ENCODE assay signal across 10 cellular contexts in genomic region chr3:129486057-129487035, GRCh38. TPM values are rescaled to one million over a fixed set of nuclear protein-coding genes. Genes with fewer than 3 reads are reported as not detected.
DNase-seq lines count a peak whose midpoint lies in the region; TF ChIP-seq lines count a peak whose summit lies in the region.
"Had no signal": no experiment of that assay in that cellular context is flagged by ENCODE, and none has a peak within 500 bp of the region (broad histone marks: within the 10 kb centered on the region; RNA-seq: fewer than 3 reads in every experiment).

No MANE protein-coding gene starts in this region.

- no peaks in the 10 kb centered on the region for H3K9me3 ChIP-seq in Peyer's patch
- no peaks in the 10 kb centered on the region for H3K9me3 ChIP-seq in A673 (ENCODE audit: low read depth, low read length, poor library complexity, severe bottlenecking)

- peak; percentile 74 for DNase-seq in GM04503 (ENCODE audit: low read depth)
- no peak for DNase-seq in Peyer's patch
- peak; percentile 89 for DNase-seq in fibroblast of pulmonary artery (ENCODE audit: low read depth)
- peak; percentile 69 for DNase-seq in skeletal muscle cell (ENCODE audit: low read depth)
- no peak for DNase-seq in NCI-H510A treated with DMSO at 0.1 percent for 48 hours (lab: John Stamatoyannopoulos, UW)
- DNase-seq in A673 (ENCODE audit: low spot score): no peak
- no peak for DNase-seq in inferior parietal cortex (ENCODE audit: extremely low spot score)
- no peak for DNase-seq in NCI-H1092 (lab: John Stamatoyannopoulos, UW)
- DNase-seq: NCI-H82; stimulated activated CD4-positive, alpha-beta T cell treated with anti-CD3 and anti-CD28 coated beads, Interleukin-4, amount 100 ng/mL, for 1 hour had no signal

- no peak for TF ChIP-seq POLR2A in Peyer's patch (IDR thresholded peaks at IDR 0.05)

- BruUV-seq in A673 (replicated peaks; lab: Mats Ljungman, UMichigan): no TSS peak

- H3K36me3 ChIP-seq in Peyer's patch: peaks cover 0 to 8% (median 0%) of the 10 kb centered on the region in 3 donors
- no peaks in the 10 kb centered on the region for H3K36me3 ChIP-seq in A673 (ENCODE audit: insufficient read depth, low read length, poor library complexity, severe bottlenecking)

- no peaks in the 10 kb centered on the region for H3K27me3 ChIP-seq in Peyer's patch
- no peaks in the 10 kb centered on the region for H3K27me3 ChIP-seq in A673 (replicated peaks; ENCODE audit: insufficient read depth, low read depth, low read length, poor library complexity)

- CTCF ChIA-PET in A673 (lab: Charles Lee): no interaction called here

- TF ChIP-seq CTCF in Peyer's patch (IDR thresholded peaks at IDR 0.05): no peak
- no peak for TF ChIP-seq CTCF in fibroblast of pulmonary artery (IDR thresholded peaks at IDR 0.05; ENCODE audit: low read length, missing control alignments)
- TF ChIP-seq CTCF in A673 (conservative IDR thresholded peaks at IDR 0.05; ENCODE audit: low read depth, low read length): no peak

- H3K4me3 ChIP-seq in Peyer's patch: no peak overlapping the region
- H3K4me3 ChIP-seq in fibroblast of pulmonary artery (replicated peaks; ENCODE audit: low read depth, low read length): peak overlapping the region; percentile 7
- no peak overlapping the region for H3K4me3 ChIP-seq in skeletal muscle cell (ENCODE audit: low read depth, low read length)
- H3K4me3 ChIP-seq in A673 (ENCODE audit: low read depth, low read length, poor library complexity, severe bottlenecking): no peak overlapping the region

- H3K4me1 ChIP-seq in Peyer's patch: peaks cover 0 to 5% (median 0%) of the 10 kb centered on the region in 4 donors
- no peaks in the 10 kb centered on the region for H3K4me1 ChIP-seq in A673 (ENCODE audit: insufficient read depth, low read length, poor library complexity, severe bottlenecking)

- intact Hi-C loops in A673 (cut with micrococcal nuclease; ENCODE audit: unreplicated experiment): loop anchor here (10.0 kb wide), 1 partner anchor 608 kb away; no protein-coding TSS in a partner anchor

- POLR2A ChIA-PET in A673 (lab: Charles Lee; ENCODE audit: low non-redundant PET): no interaction called here

- H3K27ac ChIP-seq in Peyer's patch: peak overlapping the region in 3 of 4 donors; percentile 53 to 73 (median 68)
- no peak overlapping the region for H3K27ac ChIP-seq in A673 (ENCODE audit: low read depth, low read length, poor library complexity, severe bottlenecking)

RNA-seq across cellular contexts. Expression of gene RHO, which starts 42.1 kb away (rescaled TPM):
- total RNA-seq in Peyer's patch (not detected), A673 (2021) (not detected in 2 replicates)

RNA-seq across cellular contexts. Expression of gene IFT122, which starts 46.3 kb away (rescaled TPM):
- total RNA-seq in Peyer's patch (10 to 100 TPM; 10.9 to 85.0 (median 26.4) TPM), A673 (2021) (44.0 and 48.2 TPM in 2 replicates)

RNA-seq across cellular contexts. Expression of gene MBD4, which starts 46.6 kb away (rescaled TPM):
- 100 to 1,000 TPM in 1 of 4 donors, 10 to 100 TPM in 3; 19.8 to 106 (median 38.3) TPM for total RNA-seq in Peyer's patch
- total RNA-seq in A673 (2021): 43.7 and 50.9 TPM in 2 replicates

RNA-seq across cellular contexts. Expression of gene H1-8, which starts 56.6 kb away (rescaled TPM):
- total RNA-seq in Peyer's patch (not detected), A673 (2021) (not detected in 2 replicates)

RNA-seq across cellular contexts. Expression of gene EFCAB12, which starts 57.9 kb away (rescaled TPM):
- under 1 TPM in 1 of 4 donors, not detected in 3; 0.54 TPM for total RNA-seq in Peyer's patch
- total RNA-seq in A673 (2021): 0.71 and 1.2 TPM in 2 replicates

Comparison
In these comparisons a context has a peak if more than half of its experiments do, and no peak if none do; other contexts are left out.
1. DNase-seq: peak in GM04503 (single experiment), fibroblast of pulmonary artery (single experiment) and skeletal muscle cell (single experiment); none in Peyer's patch (0 of 3), NCI-H510A treated with DMSO at 0.1 percent for 48 hours (single experiment), A673 (single experiment), inferior parietal cortex (single experiment) and NCI-H1092 (single experiment).